ENCODE assay signal across 8 cellular contexts in genomic region chr7:131072505-131073091, GRCh38.
A peak's percentile ranks its signal among the peaks of the same experiment; 100 is the strongest.
DNase-seq lines count a peak whose midpoint lies in the region; ATAC-seq and TF ChIP-seq lines count a peak whose summit lies in the region.

No MANE protein-coding gene starts in this region.

- ATAC-seq in HG02798 (IDR thresholded peaks at IDR 0.05; ENCODE audit: poor library complexity, unreplicated experiment) (no peak), HG02885 (IDR thresholded peaks at IDR 0.05; ENCODE audit: poor library complexity, unreplicated experiment) (no peak)

- H3K4me3 Mint-ChIP-seq in activated T-helper 2 cell treated with anti-CD3 and anti-CD28 coated beads, Interferon-gamma antibody, Interleukin-2, Interleukin-4, amounts not matched to agents 10 μg/mL and 5 μg/mL and 100 μg/mL, durations not matched to agents 14 hours and 24 hours and 36 hours (ENCODE audit: low read depth) = no peak overlapping the region
- H3K4me3 Mint-ChIP-seq in immature natural killer cell = peak overlapping the region in 4 of 5 donors; percentile 9 to 68 (median 48)

- H2AFZ ChIP-seq in Karpas-422 (ENCODE audit: low read length) = no peak overlapping the region

- H3K4me3 ChIP-seq in BE2C (ENCODE audit: low read depth, low read length) (peak overlapping the region; percentile 28), Karpas-422 (ENCODE audit: low read length) (peak overlapping the region; percentile 4)

- no peaks in the 10 kb centered on the region for H3K9me3 Mint-ChIP-seq in activated T-helper 2 cell treated with anti-CD3 and anti-CD28 coated beads, Interferon-gamma antibody, Interleukin-2, Interleukin-4, amounts not matched to agents 10 μg/mL and 5 μg/mL and 100 μg/mL, durations not matched to agents 14 hours and 24 hours and 36 hours
- no peaks in the 10 kb centered on the region for H3K9me3 Mint-ChIP-seq in immature natural killer cell

- H3K9ac ChIP-seq in Karpas-422 (ENCODE audit: low read length) = peak overlapping the region; percentile 2; the same call in 1 of the 2 replicates

- peaks cover 32% of the 10 kb centered on the region for H3K4me1 Mint-ChIP-seq in activated T-helper 2 cell treated with anti-CD3 and anti-CD28 coated beads, Interferon-gamma antibody, Interleukin-2, Interleukin-4, amounts not matched to agents 10 μg/mL and 5 μg/mL and 100 μg/mL, durations not matched to agents 14 hours and 24 hours and 36 hours (ENCODE audit: low read depth)
- H3K4me1 Mint-ChIP-seq in immature natural killer cell = peaks cover 29 to 76% of the 10 kb centered on the region in 2 donors

- H3K79me2 ChIP-seq in Karpas-422 (ENCODE audit: low read length) = peaks cover 94% of the 10 kb centered on the region

- H3K4me2 ChIP-seq in Karpas-422 (ENCODE audit: low read depth, low read length, poor library complexity, severe bottlenecking) = peak overlapping the region; percentile 56

- H3K9me3 ChIP-seq in BE2C (no peaks in the 10 kb centered on the region), Karpas-422 (ENCODE audit: low read length) (no peaks in the 10 kb centered on the region)

- H3K27ac ChIP-seq in Karpas-422 (ENCODE audit: low read length) = peak overlapping the region; percentile 55

- DNase-seq in BE2C (no peak), Karpas-422 (peak; percentile 69), immature natural killer cell (peak in 1 of 3 donors; percentile 46), SHP77 treated with DMSO at 0.1 percent for 48 hours (lab: John Stamatoyannopoulos, UW) (no peak), medulla oblongata (ENCODE audit: extremely low spot score) (no peak)
- DNase-seq in activated T-helper 2 cell treated with anti-CD3 and anti-CD28 coated beads, Interferon-gamma antibody, Interleukin-2, Interleukin-4, amounts not matched to agents 10 μg/mL and 5 μg/mL and 100 μg/mL, durations not matched to agents 14 hours and 24 hours and 36 hours (ENCODE audit: low spot score) = no peak

- peak overlapping the region; percentile 59 for H3K27ac Mint-ChIP-seq in activated T-helper 2 cell treated with anti-CD3 and anti-CD28 coated beads, Interferon-gamma antibody, Interleukin-2, Interleukin-4, amounts not matched to agents 10 μg/mL and 5 μg/mL and 100 μg/mL, durations not matched to agents 14 hours and 24 hours and 36 hours
- peak overlapping the region; percentile 13 to 78 (median 31) for H3K27ac Mint-ChIP-seq in immature natural killer cell

- H3K36me3 ChIP-seq in BE2C = peaks cover 4% of the 10 kb centered on the region
- H3K36me3 ChIP-seq in Karpas-422 (ENCODE audit: insufficient read depth, low read length) = peaks cover 38% of the 10 kb centered on the region

- H3K9me2 ChIP-seq in Karpas-422 (replicated peaks; ENCODE audit: insufficient read depth, low read length) = no peaks in the 10 kb centered on the region

- peaks cover 26% of the 10 kb centered on the region for H3K36me3 Mint-ChIP-seq in activated T-helper 2 cell treated with anti-CD3 and anti-CD28 coated beads, Interferon-gamma antibody, Interleukin-2, Interleukin-4, amounts not matched to agents 10 μg/mL and 5 μg/mL and 100 μg/mL, durations not matched to agents 14 hours and 24 hours and 36 hours (ENCODE audit: low read depth)
- no peaks in the 10 kb centered on the region for H3K36me3 Mint-ChIP-seq in immature natural killer cell

- H4K20me1 ChIP-seq in Karpas-422 (ENCODE audit: insufficient read depth, low read depth, low read length) = no peaks in the 10 kb centered on the region

- intact Hi-C loops in activated T-helper 2 cell treated with anti-CD3 and anti-CD28 coated beads, Interferon-gamma antibody, Interleukin-2, Interleukin-4, amounts not matched to agents 10 μg/mL and 5 μg/mL and 100 μg/mL, durations not matched to agents 14 hours and 24 hours and 36 hours (cut with micrococcal nuclease) = loop anchor here (2.0 kb wide), 1 partner anchor 36 kb away; no protein-coding TSS in a partner anchor

- H3K27me3 Mint-ChIP-seq in activated T-helper 2 cell treated with anti-CD3 and anti-CD28 coated beads, Interferon-gamma antibody, Interleukin-2, Interleukin-4, amounts not matched to agents 10 μg/mL and 5 μg/mL and 100 μg/mL, durations not matched to agents 14 hours and 24 hours and 36 hours (ENCODE audit: low read depth) = no peaks in the 10 kb centered on the region
- H3K27me3 Mint-ChIP-seq in immature natural killer cell (ENCODE audit: low read depth in 3 of 3) = peaks cover 31 to 61% (median 48%) of the 10 kb centered on the region in 3 donors

- no peak for TF ChIP-seq CTCF in BE2C (IDR thresholded peaks at IDR 0.05; ENCODE audit: low read depth, low read length)

- peaks cover 5% of the 10 kb centered on the region for H3K4me1 ChIP-seq in BE2C
- peaks cover 55% of the 10 kb centered on the region for H3K4me1 ChIP-seq in Karpas-422 (ENCODE audit: low read length)

- H3K27me3 ChIP-seq in BE2C = no peaks in the 10 kb centered on the region
- H3K27me3 ChIP-seq in Karpas-422 (ENCODE audit: low read length) = no peaks in the 10 kb centered on the region
